Comparison of ENCODE assay signal across 9 cellular contexts in genomic region chr7:82443044-82443800, GRCh38. TPM values are rescaled to one million over a fixed set of nuclear protein-coding genes. Genes with fewer than 3 reads are reported as not detected.
DNase-seq lines count a peak whose midpoint lies in the region; ATAC-seq, FAIRE-seq and TF ChIP-seq lines count a peak whose summit lies in the region.
"Had no signal": no experiment of that assay in that cellular context is flagged by ENCODE, and none has a peak within 500 bp of the region (broad histone marks: within the 10 kb centered on the region; RNA-seq: fewer than 3 reads in every experiment).

CACNA2D1 (minus strand) TSS chr7:82443777.

- FAIRE-seq in frontal cortex (lab: Jason Lieb, UNC) (no peak), H54 (lab: Jason Lieb, UNC) (no peak)
- FAIRE-seq: A204.1 had no signal

- H3K9me3 Mint-ChIP-seq in activated CD8-positive, alpha-beta T cell treated with anti-CD3 and anti-CD28 coated beads for 36 hours, result no peaks in the 10 kb centered on the region
- no peaks in the 10 kb centered on the region for H3K9me3 Mint-ChIP-seq in neural crest cell

- TF ChIP-seq POLR2A in H54 (IDR thresholded peaks at IDR 0.05; ENCODE audit: low read depth, low read length), result no peak

- intact Hi-C loops in activated CD8-positive, alpha-beta T cell treated with anti-CD3 and anti-CD28 coated beads for 36 hours (cut with micrococcal nuclease), result no loop called here

- DNase-seq in DMS 273 (lab: John Stamatoyannopoulos, UW; ENCODE audit: unreplicated experiment) (peak; percentile 86), DMS 273 treated with DMSO at 0.1 percent for 48 hours (lab: John Stamatoyannopoulos, UW) (no peak), frontal cortex (ENCODE audit: low spot score in 2 of 2) (peak; percentile 38 to 68), neural crest cell (ENCODE audit: low read depth, low spot score) (peak; percentile 59), NCI-H1694 (lab: John Stamatoyannopoulos, UW) (no peak), H54 (ENCODE audit: insufficient read length, low spot score) (no peak)
- DNase-seq in activated CD8-positive, alpha-beta T cell treated with anti-CD3 and anti-CD28 coated beads for 36 hours, result peak; percentile 4

- peaks cover 3% of the 10 kb centered on the region for H3K4me1 Mint-ChIP-seq in activated CD8-positive, alpha-beta T cell treated with anti-CD3 and anti-CD28 coated beads for 36 hours (ENCODE audit: low read depth)
- peaks cover 15% of the 10 kb centered on the region for H3K4me1 Mint-ChIP-seq in neural crest cell

- POLR2A ChIA-PET in activated CD8-positive, alpha-beta T cell treated with anti-CD3 and anti-CD28 coated beads for 36 hours (lab: Charles Lee), result no interaction called here

- CTCF ChIA-PET in activated CD8-positive, alpha-beta T cell treated with anti-CD3 and anti-CD28 coated beads for 36 hours (lab: Charles Lee), result interaction anchor here (1.1 kb wide), 1 partner anchor 162 kb away, joined by 3 read pairs; no protein-coding TSS in a partner anchor

- H3K4me3 Mint-ChIP-seq in activated CD8-positive, alpha-beta T cell treated with anti-CD3 and anti-CD28 coated beads for 36 hours, result peak within 1 kb of the TSS; percentile 36
- H3K4me3 Mint-ChIP-seq in neural crest cell, result peak within 1 kb of the TSS; percentile 90

- peaks cover 42% of the 10 kb centered on the region for H3K27me3 Mint-ChIP-seq in activated CD8-positive, alpha-beta T cell treated with anti-CD3 and anti-CD28 coated beads for 36 hours
- peaks cover 76% of the 10 kb centered on the region for H3K27me3 Mint-ChIP-seq in neural crest cell (ENCODE audit: low read depth)

- peak; percentile 37 for ATAC-seq in HG03442 (IDR thresholded peaks at IDR 0.05; ENCODE audit: unreplicated experiment)
- ATAC-seq in activated CD8-positive, alpha-beta T cell treated with anti-CD3 and anti-CD28 coated beads for 36 hours, result peak; percentile 55

- no peak for TF ChIP-seq CTCF in activated CD8-positive, alpha-beta T cell treated with anti-CD3 and anti-CD28 coated beads for 36 hours (IDR thresholded peaks at IDR 0.05)
- no peak for TF ChIP-seq CTCF in neural crest cell (conservative IDR thresholded peaks at IDR 0.05)

- no peak within 1 kb of the TSS for H3K27ac Mint-ChIP-seq in activated CD8-positive, alpha-beta T cell treated with anti-CD3 and anti-CD28 coated beads for 36 hours
- peak within 1 kb of the TSS; percentile 62 for H3K27ac Mint-ChIP-seq in neural crest cell (ENCODE audit: unreplicated experiment)

- H3K36me3 Mint-ChIP-seq in activated CD8-positive, alpha-beta T cell treated with anti-CD3 and anti-CD28 coated beads for 36 hours (ENCODE audit: low read depth), result no peaks in the 10 kb centered on the region
- H3K36me3 Mint-ChIP-seq in neural crest cell (ENCODE audit: low read depth), result no peaks in the 10 kb centered on the region

RNA-seq across cellular contexts. Expression of gene CACNA2D1, which starts in this region (rescaled TPM):
- not detected for total RNA-seq in activated CD8-positive, alpha-beta T cell treated with anti-CD3 and anti-CD28 coated beads for 36 hours
- total RNA-seq in frontal cortex, result 197 TPM
- total RNA-seq in neural crest cell, result 3.1 and 4.5 TPM in 2 replicates

Comparison
In these comparisons a context has a peak if more than half of its experiments do, and no peak if none do; other contexts are left out.
1. RNA of gene CACNA2D1 (total RNA-seq): 197 TPM in frontal cortex (single experiment); 3.1 to 4.5 TPM in neural crest cell and not detected in activated CD8-positive, alpha-beta T cell treated with anti-CD3 and anti-CD28 coated beads for 36 hours; every median in the first group is over 10 times any median in the second.
2. DNase-seq: peak in DMS 273 (single experiment), frontal cortex (2 of 2) and neural crest cell (single experiment); none in DMS 273 treated with DMSO at 0.1 percent for 48 hours (single experiment), NCI-H1694 (single experiment) and H54 (single experiment).
3. Peak in DNase-seq and ATAC-seq in activated CD8-positive, alpha-beta T cell treated with anti-CD3 and anti-CD28 coated beads for 36 hours; RNA of the gene not detected or under 1 TPM.